In genomic region chr14:65164068-65164824, GRCh38 we compare ENCODE assay signal across 8 cellular contexts.
A peak's percentile ranks its signal among the peaks of the same experiment; 100 is the strongest.
DNase-seq lines count a peak whose midpoint lies in the region; ATAC-seq, FAIRE-seq and TF ChIP-seq lines count a peak whose summit lies in the region.

No MANE protein-coding gene starts in this region.

- H3K4me3 ChIP-seq in BJ (ENCODE audit: low read depth, low read length) (no peak overlapping the region), small intestine (ENCODE audit: low read depth in 1 of 2, low read length in 2 of 2) (no peak overlapping the region)

- no peak overlapping the region for H3K27ac Mint-ChIP-seq in activated T-helper 17 cell treated with anti-CD3 and anti-CD28 coated beads, Interleukin-2, amount 50 U/mL, for 72 hours
- no peak overlapping the region for H3K27ac Mint-ChIP-seq in glutamatergic neuron (ENCODE audit: unreplicated experiment)

- POLR2A ChIA-PET in BJ (lab: Charles Lee) = interaction anchor here (0.6 to 1.0 kb wide), 2 partner anchors 65 to 248 kb away, joined by 4 read pairs; partner anchors contain the start of gene FUT8

- no peaks in the 10 kb centered on the region for H3K4me1 ChIP-seq in small intestine (ENCODE audit: control insufficient read depth in 2 of 2, insufficient read depth in 1 of 2, low read depth in 1 of 2, low read length in 1 of 2)

- H3K27me3 ChIP-seq in BJ (ENCODE audit: control insufficient read depth, insufficient read depth, low read length) = no peaks in the 10 kb centered on the region
- H3K27me3 ChIP-seq in small intestine (ENCODE audit: control insufficient read depth in 2 of 2, insufficient read depth in 2 of 2, low read length in 2 of 2) = no peaks in the 10 kb centered on the region

- peak; percentile 45 for ATAC-seq in activated T-helper 17 cell treated with anti-CD3 and anti-CD28 coated beads, Interleukin-2, amount 50 U/mL, for 72 hours (replicated peaks)
- ATAC-seq in GM19023 (IDR thresholded peaks at IDR 0.05; ENCODE audit: unreplicated experiment) = no peak

- H3K36me3 ChIP-seq in BJ (ENCODE audit: control insufficient read depth, insufficient read depth, low read length) (no peaks in the 10 kb centered on the region), small intestine (ENCODE audit: control insufficient read depth in 2 of 2, insufficient read depth in 2 of 2, low read length in 2 of 2) (no peaks in the 10 kb centered on the region)

- DNase-seq in BJ (ENCODE audit: low read depth) (no peak), GM19239 (ENCODE audit: insufficient read length, low spot score) (no peak), NCI-H446 treated with DMSO at 0.1 percent for 48 hours (lab: John Stamatoyannopoulos, UW) (peak; percentile 10), glutamatergic neuron (no peak), small intestine (peak; percentile 59), mesenteric fat pad (ENCODE audit: low spot score) (no peak)

- no peaks in the 10 kb centered on the region for H3K27me3 Mint-ChIP-seq in activated T-helper 17 cell treated with anti-CD3 and anti-CD28 coated beads, Interleukin-2, amount 50 U/mL, for 72 hours
- H3K27me3 Mint-ChIP-seq in glutamatergic neuron (ENCODE audit: unreplicated experiment) = no peaks in the 10 kb centered on the region

- WGBS in small intestine, 3 donors = 47 to 51% (median 49%) methylated on average over 6 of the region's 6 CpGs

- FAIRE-seq in GM19239 (lab: Jason Lieb, UNC) (peak; percentile 82), small intestine (lab: Jason Lieb, UNC) (no peak)

- peaks cover 5% of the 10 kb centered on the region for H3K4me1 Mint-ChIP-seq in activated T-helper 17 cell treated with anti-CD3 and anti-CD28 coated beads, Interleukin-2, amount 50 U/mL, for 72 hours
- no peaks in the 10 kb centered on the region for H3K4me1 Mint-ChIP-seq in glutamatergic neuron (ENCODE audit: low read depth, unreplicated experiment)

- H3K27ac ChIP-seq in small intestine (ENCODE audit: low read depth in 1 of 2, low read length in 1 of 2) = no peak overlapping the region

- H3K4me3 Mint-ChIP-seq in activated T-helper 17 cell treated with anti-CD3 and anti-CD28 coated beads, Interleukin-2, amount 50 U/mL, for 72 hours = no peak overlapping the region
- H3K4me3 Mint-ChIP-seq in glutamatergic neuron (ENCODE audit: unreplicated experiment) = no peak overlapping the region

- no peaks in the 10 kb centered on the region for H3K9me3 ChIP-seq in small intestine (ENCODE audit: control insufficient read depth, low read depth)

- CTCF ChIA-PET in BJ (lab: Yijun Ruan, JAX) = interaction anchor here (0.5 to 9.7 kb wide), 33 partner anchors 9 to 908 kb away, joined by 3 to 103 read pairs (median 4); partner anchors contain the start of gene FUT8

- no peaks in the 10 kb centered on the region for H3K36me3 Mint-ChIP-seq in activated T-helper 17 cell treated with anti-CD3 and anti-CD28 coated beads, Interleukin-2, amount 50 U/mL, for 72 hours (ENCODE audit: low read depth)
- H3K36me3 Mint-ChIP-seq in glutamatergic neuron (ENCODE audit: unreplicated experiment) = no peaks in the 10 kb centered on the region

- TF ChIP-seq CTCF in BJ (IDR thresholded peaks at IDR 0.05; ENCODE audit: insufficient read depth, low read depth, low read length) (peak; percentile 57), glutamatergic neuron (IDR thresholded peaks at IDR 0.05; ENCODE audit: partially characterized antibody, unreplicated experiment) (peak; percentile 67)

- no peaks in the 10 kb centered on the region for H3K9me3 Mint-ChIP-seq in activated T-helper 17 cell treated with anti-CD3 and anti-CD28 coated beads, Interleukin-2, amount 50 U/mL, for 72 hours
- peaks cover 7% of the 10 kb centered on the region for H3K9me3 Mint-ChIP-seq in glutamatergic neuron (ENCODE audit: unreplicated experiment)

Comparison
In these comparisons a context has a peak if more than half of its experiments do, and no peak if none do; other contexts are left out.
1. DNase-seq: peak in NCI-H446 treated with DMSO at 0.1 percent for 48 hours (single experiment) and small intestine (single experiment); none in BJ (single experiment), GM19239 (single experiment), glutamatergic neuron (single experiment) and mesenteric fat pad (single experiment).